ENCODE assay signal across 8 cellular contexts in genomic region chr4:18021470-18021719, GRCh38. TPM values are rescaled to one million over a fixed set of nuclear protein-coding genes. Genes with fewer than 3 reads are reported as not detected.
A peak's percentile ranks its signal among the peaks of the same experiment; 100 is the strongest.
DNase-seq lines count a peak whose midpoint lies in the region; ATAC-seq and TF ChIP-seq lines count a peak whose summit lies in the region.

No MANE protein-coding gene starts in this region.

- no peak overlapping the region for H4K5ac ChIP-seq in IMR-90 (ENCODE audit: low read depth, low read length)

- POLR2A ChIA-PET in IMR-90 (lab: Charles Lee; ENCODE audit: unreplicated experiment): no interaction called here

- H4K8ac ChIP-seq in IMR-90 (ENCODE audit: low read depth in 2 of 2, low read length in 2 of 2): no peak overlapping the region

- peak overlapping the region; percentile 93 for H2AK9ac ChIP-seq in IMR-90 (replicated peaks; ENCODE audit: low read depth, low read length, poor library complexity)

- H2BK20ac ChIP-seq in IMR-90 (ENCODE audit: low read depth, low read length): no peak overlapping the region

- no peak overlapping the region for H3K56ac ChIP-seq in IMR-90 (ENCODE audit: extremely low read depth, insufficient read depth, low read length)

- H2AK5ac ChIP-seq in IMR-90 (ENCODE audit: low read depth, low read length): no peak overlapping the region

- no peak for TF ChIP-seq CTCF in IMR-90 (conservative IDR thresholded peaks at IDR 0.05; ENCODE audit: low read depth, low read length)

- H3K18ac ChIP-seq in IMR-90 (ENCODE audit: low read depth, low read length): no peak overlapping the region

- H3K4me1 ChIP-seq in IMR-90 (ENCODE audit: control insufficient read depth, insufficient read depth, low read length) (no peaks in the 10 kb centered on the region), muscle layer of colon (ENCODE audit: insufficient read depth, low read length) (peaks cover 15% of the 10 kb centered on the region)

- peak overlapping the region; percentile 59 for H2BK5ac ChIP-seq in IMR-90 (ENCODE audit: low read depth, low read length, poor library complexity, severe bottlenecking)

- peaks cover 2 to 18% of the 10 kb centered on the region in 2 experiments; a peak in 2 of 4 replicates for H3K79me1 ChIP-seq in IMR-90 (ENCODE audit: low read depth in 1 of 2, low read length in 2 of 2)

- WGBS in IMR-90 (ENCODE audit: extremely low coverage in 2 of 2, insufficient read length in 1 of 2), 2 experiments: 0% methylated on average over 11 of the region's 34 CpGs; no CpG with 5 or more reads in 1 of the 2 experiments

- H3K4me2 ChIP-seq in IMR-90 (ENCODE audit: low read depth, low read length): no peak overlapping the region

- no peak overlapping the region for H3K4ac ChIP-seq in IMR-90 (ENCODE audit: low read depth, low read length)

- ATAC-seq in GM19463 (IDR thresholded peaks at IDR 0.05; ENCODE audit: unreplicated experiment): peak; percentile 2
- ATAC-seq in IMR-90 (ENCODE audit: low read depth): no peak

- peak overlapping the region; percentile 82 for H3K4me3 ChIP-seq in IMR-90 (ENCODE audit: insufficient read depth, low read depth, low read length)
- peak overlapping the region; percentile 77 to 97 for H3K4me3 ChIP-seq in muscle layer of colon (ENCODE audit: low read depth in 1 of 2, low read length in 2 of 2)

- dilution Hi-C loops in IMR-90 (cut with HindIII; ENCODE audit: low sequenced_read_pairs, unreplicated experiment): no loop called here

- no peak overlapping the region for H4K91ac ChIP-seq in IMR-90 (ENCODE audit: insufficient read depth, low read depth, low read length)

- peak overlapping the region; percentile 96 for H2AFZ ChIP-seq in IMR-90 (replicated peaks; ENCODE audit: low read length, poor library complexity)

- H2BK15ac ChIP-seq in IMR-90 (ENCODE audit: low read depth, low read length): no peak overlapping the region

- TF ChIP-seq RAD21 in IMR-90 (IDR thresholded peaks at IDR 0.05; ENCODE audit: low read length): no peak

- no TSS peak for BruUV-seq in IMR-90 (replicated peaks; lab: Mats Ljungman, UMichigan)

- CTCF ChIA-PET in IMR-90 (lab: Yijun Ruan, JAX): interaction anchor here (0.6 kb wide), 1 partner anchor 217 kb away, joined by 5 read pairs; no protein-coding TSS in a partner anchor

- intact Hi-C loops in IMR-90 (cut with micrococcal nuclease): loop anchor here (2.0 to 10.0 kb wide), 5 partner anchors 21 to 571 kb away; partner anchors contain the start of gene LAP3

- no peaks in the 10 kb centered on the region for H3K36me3 ChIP-seq in IMR-90 (ENCODE audit: control insufficient read depth, insufficient read depth, low read length)
- H3K36me3 ChIP-seq in muscle layer of colon (ENCODE audit: insufficient read depth, low read length): no peaks in the 10 kb centered on the region

- DNase-seq in AG08396 (ENCODE audit: low spot score) (peak; percentile 44), IMR-90 (peak; percentile 20), NCI-H524 treated with DMSO at 0.1 percent for 48 hours (lab: John Stamatoyannopoulos, UW) (no peak), superior temporal gyrus (ENCODE audit: extremely low spot score) (no peak)
- DNase-seq in activated CD4-positive, CD25-positive, alpha-beta regulatory T cell treated with anti-CD3 and anti-CD28 coated beads, Interleukin-2, amount 50 U/mL, for 72 hours: no peak

- no peaks in the 10 kb centered on the region for H3K9me3 ChIP-seq in IMR-90 (ENCODE audit: control insufficient read depth, insufficient read depth, low read length)
- H3K9me3 ChIP-seq in muscle layer of colon (ENCODE audit: low read length): no peaks in the 10 kb centered on the region

- H3K27me3 ChIP-seq in IMR-90 (ENCODE audit: control insufficient read depth, insufficient read depth, low read length): no peaks in the 10 kb centered on the region
- no peaks in the 10 kb centered on the region for H3K27me3 ChIP-seq in muscle layer of colon (ENCODE audit: control insufficient read depth in 1 of 2, insufficient read depth in 2 of 2, low read length in 2 of 2)

- H3K27ac ChIP-seq in IMR-90 (ENCODE audit: insufficient read depth, low read length): peak overlapping the region; percentile 57
- peak overlapping the region; percentile 94 for H3K27ac ChIP-seq in cingulate gyrus (ENCODE audit: low read depth, low read length)
- peak overlapping the region; percentile 87 for H3K27ac ChIP-seq in muscle layer of colon (ENCODE audit: low read depth, low read length)

- peak overlapping the region; percentile 79 for H3K9ac ChIP-seq in IMR-90 (ENCODE audit: low read depth, low read length)
- H3K9ac ChIP-seq in muscle layer of colon (ENCODE audit: low read length): no peak overlapping the region

- H3K23ac ChIP-seq in IMR-90 (ENCODE audit: low read depth, low read length): no peak overlapping the region

- H3K14ac ChIP-seq in IMR-90 (replicated peaks; ENCODE audit: low read depth, low read length): no peak overlapping the region

- H3K9me1 ChIP-seq in IMR-90 (ENCODE audit: insufficient read depth, low read length): no peaks in the 10 kb centered on the region

- H2BK120ac ChIP-seq in IMR-90 (ENCODE audit: low read depth, low read length): no peak overlapping the region

- in situ Hi-C loops in IMR-90 (cut with MboI; ENCODE audit: low sequenced_read_pairs): loop anchor here (5.0 to 25.0 kb wide), 2 partner anchors 204 to 434 kb away; partner anchors contain the start of gene LAP3

- TF ChIP-seq POLR2A in IMR-90 (IDR thresholded peaks at IDR 0.05; ENCODE audit: low read depth, low read length): no peak

- peaks cover 5% of the 10 kb centered on the region; the same call in 1 of the 2 replicates for H4K20me1 ChIP-seq in IMR-90 (ENCODE audit: insufficient read depth, low read length)

TF ChIP-seq in IMR-90, 13 proteins besides CTCF, POLR2A, EP300 and RAD21:
- TF ChIP-seq MAFK (IDR thresholded peaks at IDR 0.05; ENCODE audit: low read depth, low read length) (no peak), ELK1 (IDR thresholded peaks at IDR 0.05; ENCODE audit: borderline replicate concordance, low read depth, low read length) (no peak), MXI1 (IDR thresholded peaks at IDR 0.05; ENCODE audit: borderline replicate concordance, low read depth, low read length) (no peak)
TF ChIP-seq in IMR-90: peak in this region for 0.

RNA-seq across cellular contexts. Expression of gene LCORL, which starts 0.2 kb away (rescaled TPM):
- total RNA-seq in IMR-90 (2012; rRNA removed): 5.0 and 11.4 TPM in 2 replicates
- polyA plus RNA-seq in IMR-90 (2012; rRNA removed): 1.3 and 2.1 TPM in 2 replicates
- polyA plus RNA-seq in IMR-90 (2012; cell fraction: cytosol; rRNA removed): 2.1 and 3.2 TPM in 2 replicates
- 2.2 and 3.1 TPM in 2 replicates for polyA plus RNA-seq in IMR-90 (2012; cell fraction: nucleus; rRNA removed; ENCODE audit: low replicate concordance)

Comparison
In these comparisons a context has a peak if more than half of its experiments do, and no peak if none do; other contexts are left out.
1. DNase-seq: peak in AG08396 (single experiment) and IMR-90 (single experiment); none in NCI-H524 treated with DMSO at 0.1 percent for 48 hours (single experiment), activated CD4-positive, CD25-positive, alpha-beta regulatory T cell treated with anti-CD3 and anti-CD28 coated beads, Interleukin-2, amount 50 U/mL, for 72 hours (single experiment) and superior temporal gyrus (single experiment).
2. Peak in every context shown above with its lines, with median percentiles within 50 percentile points of each other: H3K27ac ChIP-seq.